ENCODE assay signal across 8 cellular contexts in genomic region chr18:33231474-33232317, GRCh38.
DNase-seq lines count a peak whose midpoint lies in the region; ATAC-seq, FAIRE-seq and TF ChIP-seq lines count a peak whose summit lies in the region.

No MANE protein-coding gene starts in this region.

- H3K79me2 ChIP-seq in keratinocyte (ENCODE audit: control insufficient read depth, insufficient read depth, low read length), result no peaks in the 10 kb centered on the region

- no peaks in the 10 kb centered on the region for H3K27me3 ChIP-seq in AG04450 (ENCODE audit: control insufficient read depth, insufficient read depth, low read length)
- no peaks in the 10 kb centered on the region for H3K27me3 ChIP-seq in keratinocyte (ENCODE audit: control insufficient read depth, extremely low read depth, insufficient read depth, low read length)

- H3K4me1 ChIP-seq in keratinocyte (ENCODE audit: control insufficient read depth, extremely low read depth, insufficient read depth, low read length), result no peaks in the 10 kb centered on the region

- H3K36me3 ChIP-seq in keratinocyte (ENCODE audit: control insufficient read depth in 2 of 2, extremely low read depth in 1 of 2, insufficient read depth in 2 of 2, low read length in 2 of 2), result no peaks in the 10 kb centered on the region

- peak; percentile 92 for TF ChIP-seq CTCF in AG04450 (IDR thresholded peaks at IDR 0.05; ENCODE audit: low read depth, low read length)
- TF ChIP-seq CTCF in keratinocyte (optimal IDR thresholded peaks at IDR 0.05 in 1 of 3, IDR thresholded peaks at IDR 0.05 in 1 of 3, conservative IDR thresholded peaks at IDR 0.05 in 1 of 3; ENCODE audit: extremely low read depth in 1 of 3, insufficient read depth in 2 of 3, low read length in 3 of 3), result peak; percentile 85 to 89 (median 87)

- no peaks in the 10 kb centered on the region for H3K9me1 ChIP-seq in keratinocyte (ENCODE audit: control insufficient read depth, extremely low read depth, insufficient read depth, low read length)

- POLR2A ChIA-PET in AG04450 (lab: Yijun Ruan, JAX), result no interaction called here

- no peaks in the 10 kb centered on the region for H3K9me3 ChIP-seq in AG04450 (ENCODE audit: control insufficient read depth, insufficient read depth, low read length)
- H3K9me3 ChIP-seq in keratinocyte (ENCODE audit: control insufficient read depth, low read depth, low read length), result no peaks in the 10 kb centered on the region

- H3K4me2 ChIP-seq in keratinocyte (ENCODE audit: control insufficient read depth, extremely low read depth, insufficient read depth, low read depth, low read length), result no peak overlapping the region

- FAIRE-seq in GM12891 (lab: Jason Lieb, UNC) (peak; percentile 83), keratinocyte (lab: Jason Lieb, UNC) (peak; percentile 46)

- DNase-seq in AG04450 (ENCODE audit: low read depth, low spot score), result peak; percentile 24
- peak; percentile 1 for DNase-seq in GM12891 (ENCODE audit: insufficient read length, low spot score)
- DNase-seq in MV-4-11 (lab: John Stamatoyannopoulos, UW), result peak; percentile 57
- DNase-seq in SK-MEL-5 (ENCODE audit: low read depth, low spot score), result peak; percentile 87
- peak; percentile 21 for DNase-seq in brain pericyte (ENCODE audit: low read depth, low spot score)
- DNase-seq in keratinocyte (ENCODE audit: low read depth, low spot score), result peak; percentile 26
- peak; percentile 28 to 30 for DNase-seq in stimulated activated CD4-positive, alpha-beta T cell treated with anti-CD3 and anti-CD28 coated beads, Interleukin-15, amount 100 ng/mL, for 48 hours (ENCODE audit: low read depth in 2 of 2)

- no peak for TF ChIP-seq POLR2A in GM12891 (IDR thresholded peaks at IDR 0.05; ENCODE audit: low read depth, low read length)

- no peak overlapping the region for H3K9ac ChIP-seq in keratinocyte (ENCODE audit: control insufficient read depth, extremely low read depth, insufficient read depth, low read length)

- in situ Hi-C loops in SK-MEL-5 (cut with HindIII; ENCODE audit: low pct_unique_long_range_greater_than_20kb, low sequenced_read_pairs), result no loop called here

- no peak overlapping the region for H3K4me3 ChIP-seq in AG04450 (ENCODE audit: low read depth, low read length)
- H3K4me3 ChIP-seq in keratinocyte (ENCODE audit: control insufficient read depth in 2 of 3, extremely low read depth in 1 of 3, insufficient read depth in 2 of 3, low read depth in 1 of 3, low read length in 3 of 3), result no peak overlapping the region

- ATAC-seq in HG02642 (IDR thresholded peaks at IDR 0.05; ENCODE audit: poor library complexity, unreplicated experiment), result peak; percentile 94

- H2AFZ ChIP-seq in keratinocyte (ENCODE audit: control insufficient read depth, low read length), result peak overlapping the region; percentile 42

- dilution Hi-C loops in keratinocyte (cut with MboI; ENCODE audit: extremely low pct_ligation_motif_present, low sequenced_read_pairs), result no loop called here

- CTCF ChIA-PET in AG04450 (lab: Charles Lee), result interaction anchor here (0.5 to 4.8 kb wide), 40 partner anchors 9 to 1610 kb away, joined by 3 to 49 read pairs (median 4); no protein-coding TSS in a partner anchor

- no peaks in the 10 kb centered on the region for H4K20me1 ChIP-seq in keratinocyte (ENCODE audit: control insufficient read depth, extremely low read depth, insufficient read depth, low read length)

- H3K27ac ChIP-seq in AG04450 (ENCODE audit: low read depth, low read length) (no peak overlapping the region), keratinocyte (ENCODE audit: control insufficient read depth, insufficient read depth, low read length) (no peak overlapping the region)

TF ChIP-seq in GM12891, 5 proteins besides CTCF, POLR2A, EP300 and RAD21:
- TF ChIP-seq POLR2AphosphoS5 (IDR thresholded peaks at IDR 0.05; ENCODE audit: low read depth, low read length), result no peak
- no peak for TF ChIP-seq SPI1 (IDR thresholded peaks at IDR 0.05; ENCODE audit: low read depth, low read length)
- no peak for TF ChIP-seq TAF1 (IDR thresholded peaks at IDR 0.05; ENCODE audit: low read depth, low read length)
- no peak for TF ChIP-seq PAX5 (IDR thresholded peaks at IDR 0.05; ENCODE audit: insufficient read depth, low read length, severe bottlenecking)
- no peak for TF ChIP-seq POU2F2 (IDR thresholded peaks at IDR 0.05; ENCODE audit: low read depth, low read length)
TF ChIP-seq in GM12891: peak in this region for 0.

Comparison
In these comparisons a context has a peak if more than half of its experiments do, and no peak if none do; other contexts are left out.
1. DNase-seq: peak in every context shown above with its lines; median percentile 87 in SK-MEL-5; 57 in MV-4-11; 29 in stimulated activated CD4-positive, alpha-beta T cell treated with anti-CD3 and anti-CD28 coated beads, Interleukin-15, amount 100 ng/mL, for 48 hours; 26 in keratinocyte; 24 in AG04450; 21 in brain pericyte; 1 in GM12891.